ENCODE assay signal across 7 cellular contexts in the genomic region with DNA sequence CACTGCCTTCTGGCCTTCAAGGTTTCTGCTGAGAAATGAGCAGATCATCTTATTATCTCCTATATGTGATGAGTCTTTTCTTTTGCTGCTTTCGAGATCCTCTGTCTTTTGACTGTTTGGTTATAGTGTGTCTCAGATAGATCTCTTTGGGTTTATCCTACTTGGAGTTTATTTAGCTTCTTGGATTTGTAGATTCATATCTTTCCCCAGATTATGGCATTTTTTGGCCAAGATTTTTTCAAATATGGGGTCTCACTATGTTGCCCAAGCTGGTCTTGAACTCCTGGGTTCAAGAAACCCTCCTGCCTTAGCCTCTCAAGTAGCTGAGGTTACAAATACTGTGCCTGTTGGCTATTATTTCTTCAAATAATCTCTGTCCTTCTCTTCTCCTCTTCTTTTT.
"Had no signal": no experiment of that assay in that cellular context is flagged by ENCODE, and none has a peak within 500 bp of the region (broad histone marks: within the 10 kb centered on the region; RNA-seq: fewer than 3 reads in every experiment).

No MANE protein-coding gene starts in this region.

- ATAC-seq: HepG2 had no signal

- DNase-seq: IMR-90, KBM-7, KG1 had no signal

- H3K9ac ChIP-seq: KMS-11 had no signal

- H3K27ac ChIP-seq: HL-60, KMS-11 had no signal

- H3K4me2 ChIP-seq: KMS-11 had no signal

- FAIRE-seq: HepG2, HTR-8/SVneo had no signal
